11 cellular contexts compared by ENCODE assay signal in the genomic region with DNA sequence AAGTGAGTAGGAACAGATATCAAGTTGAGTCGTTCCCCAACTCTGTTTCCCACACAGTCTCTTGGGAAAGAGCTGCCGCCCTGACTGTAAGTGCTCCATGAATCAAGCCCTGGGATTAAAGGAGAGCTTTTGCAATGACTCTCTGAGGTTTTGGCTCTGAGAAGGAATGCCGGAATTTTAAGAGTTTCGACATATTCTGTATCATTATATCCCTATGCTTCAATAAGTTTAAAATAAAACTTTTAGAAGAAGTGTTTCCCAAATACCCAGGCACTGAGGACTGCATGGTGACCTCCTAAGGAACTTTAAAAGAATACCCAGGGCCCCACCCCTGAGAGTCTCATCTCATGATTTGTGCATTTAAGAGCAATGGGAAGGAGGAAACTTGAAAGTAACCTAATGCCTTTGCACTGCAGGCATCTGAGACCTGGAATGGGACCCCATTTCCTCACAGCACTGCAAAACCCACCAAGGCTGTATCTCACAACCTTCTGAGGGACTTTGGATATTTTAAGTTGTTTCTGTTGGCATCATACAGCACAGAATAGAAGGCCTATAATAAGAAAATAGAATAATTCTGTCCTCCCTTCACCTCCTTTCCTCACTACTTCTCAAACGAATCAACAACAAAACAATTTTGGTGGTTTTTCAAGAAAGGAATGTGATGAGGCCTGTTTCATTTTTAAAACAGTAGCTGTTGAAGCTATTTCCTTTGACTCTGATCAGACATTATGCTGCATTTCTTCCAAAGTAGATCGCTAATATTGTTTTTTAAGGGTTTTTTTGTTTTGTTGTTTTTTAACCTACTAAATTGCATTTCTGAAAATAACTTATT.
DNase-seq lines count a peak whose midpoint lies in the region; ATAC-seq and TF ChIP-seq lines count a peak whose summit lies in the region.
"Had no signal": no experiment of that assay in that cellular context is flagged by ENCODE, and none has a peak within 500 bp of the region (broad histone marks: within the 10 kb centered on the region; RNA-seq: fewer than 3 reads in every experiment).

No MANE protein-coding gene starts in this region.

- in situ Hi-C loops in mammary epithelial cell (cut with MboI; ENCODE audit: low sequenced_read_pairs in 2 of 2): no loop called here

- H2AFZ ChIP-seq in mammary epithelial cell (ENCODE audit: low read depth, low read length): no peak overlapping the region

- ATAC-seq in GM21390 (IDR thresholded peaks at IDR 0.05; ENCODE audit: unreplicated experiment) (no peak), HG03457 (IDR thresholded peaks at IDR 0.05; ENCODE audit: unreplicated experiment) (no peak), HG03460 (IDR thresholded peaks at IDR 0.05; ENCODE audit: unreplicated experiment) (no peak)
- ATAC-seq: lower lobe of right lung had no signal

- TF ChIP-seq POLR2A in suprapubic skin (IDR thresholded peaks at IDR 0.05): no peak

- H3K4me1 ChIP-seq in mammary epithelial cell (ENCODE audit: insufficient read depth, low read length) (no peaks in the 10 kb centered on the region), suprapubic skin (no peaks in the 10 kb centered on the region)
- H3K4me1 ChIP-seq: lower lobe of right lung had no signal

- DNase-seq in HFFc6 (peak; percentile 88), mammary epithelial cell (peak; percentile 4), kidney epithelial cell (ENCODE audit: low read depth) (peak; percentile 5), suprapubic skin (ENCODE audit: low spot score in 2 of 2) (no peak), NCI-H128 (lab: John Stamatoyannopoulos, UW; ENCODE audit: unreplicated experiment) (no peak)
- DNase-seq: DMS79, lower lobe of right lung had no signal

- H3K9me3 Mint-ChIP-seq in HFFc6: no peaks in the 10 kb centered on the region

- dilution Hi-C loops in mammary epithelial cell (cut with HindIII; ENCODE audit: low sequenced_read_pairs): no loop called here

- H3K27ac ChIP-seq in mammary epithelial cell (ENCODE audit: insufficient read depth, low read depth, low read length) (no peak overlapping the region), suprapubic skin (peak overlapping the region; percentile 3)
- H3K27ac ChIP-seq: HL-60, lower lobe of right lung had no signal

- 72% methylated on average over 6 of the region's 6 CpGs for WGBS in mammary epithelial cell (ENCODE audit: low coverage, missing lambda C conversion rate)
- WGBS in suprapubic skin: 49% methylated on average over 6 of the region's 6 CpGs

- H3K4me3 ChIP-seq in mammary epithelial cell (replicated peaks in 1 of 3; ENCODE audit: insufficient read depth in 1 of 3, low read depth in 2 of 3, low read length in 3 of 3) (no peak overlapping the region), kidney epithelial cell (ENCODE audit: low read depth, low read length) (no peak overlapping the region), suprapubic skin (no peak overlapping the region)
- H3K4me3 ChIP-seq: lower lobe of right lung had no signal

- H4K20me1 ChIP-seq in mammary epithelial cell (ENCODE audit: insufficient read depth, low read length): no peaks in the 10 kb centered on the region

- no TSS peak for BruUV-seq in mammary epithelial cell (replicated peaks; lab: Mats Ljungman, UMichigan)

- H3K36me3 Mint-ChIP-seq in HFFc6 (ENCODE audit: low read depth): no peaks in the 10 kb centered on the region

- H3K27me3 ChIP-seq in mammary epithelial cell (ENCODE audit: insufficient read depth, low read length): no peaks in the 10 kb centered on the region
- no peaks in the 10 kb centered on the region for H3K27me3 ChIP-seq in kidney epithelial cell (ENCODE audit: control insufficient read depth, insufficient read depth, low read length)
- no peaks in the 10 kb centered on the region for H3K27me3 ChIP-seq in suprapubic skin

- H3K9me3 ChIP-seq in mammary epithelial cell (replicated peaks; ENCODE audit: insufficient read depth, low read length) (no peaks in the 10 kb centered on the region), suprapubic skin (no peaks in the 10 kb centered on the region)
- H3K9me3 ChIP-seq: lower lobe of right lung had no signal

- H3K79me2 ChIP-seq in mammary epithelial cell (ENCODE audit: insufficient read depth, low read length): no peaks in the 10 kb centered on the region

- no peaks in the 10 kb centered on the region for H3K36me3 ChIP-seq in mammary epithelial cell (ENCODE audit: insufficient read depth, low read length)
- no peaks in the 10 kb centered on the region for H3K36me3 ChIP-seq in kidney epithelial cell (ENCODE audit: control insufficient read depth, insufficient read depth, low read length)
- no peaks in the 10 kb centered on the region for H3K36me3 ChIP-seq in suprapubic skin
- H3K36me3 ChIP-seq: lower lobe of right lung had no signal

- no peaks in the 10 kb centered on the region; the same call in 1 of the 2 replicates for H3K27me3 Mint-ChIP-seq in HFFc6 (ENCODE audit: insufficient read depth)

- H3K9ac ChIP-seq in mammary epithelial cell (ENCODE audit: insufficient read depth, low read length): no peak overlapping the region

- H3K4me3 Mint-ChIP-seq in HFFc6: peak overlapping the region; percentile 18

- no peak overlapping the region for H3K4me2 ChIP-seq in mammary epithelial cell (ENCODE audit: insufficient read depth, low read depth, low read length)

- H3K4me1 Mint-ChIP-seq in HFFc6 (ENCODE audit: low read depth): peaks cover 24% of the 10 kb centered on the region

- intact Hi-C loops in mammary epithelial cell (cut with micrococcal nuclease): no loop called here

- TF ChIP-seq EP300 in suprapubic skin (IDR thresholded peaks at IDR 0.05): no peak

- TF ChIP-seq CTCF in HFFc6 (IDR thresholded peaks at IDR 0.05) (no peak), mammary epithelial cell (conservative IDR thresholded peaks at IDR 0.05 in 1 of 2, IDR thresholded peaks at IDR 0.05 in 1 of 2; ENCODE audit: extremely low read depth in 1 of 2, insufficient read depth in 1 of 2, low read depth in 1 of 2, low read length in 2 of 2) (no peak), kidney epithelial cell (IDR thresholded peaks at IDR 0.05; ENCODE audit: insufficient read depth, low read length, poor library complexity, severe bottlenecking) (no peak), suprapubic skin (IDR thresholded peaks at IDR 0.05) (no peak)

- CTCF ChIA-PET in mammary epithelial cell (lab: Charles Lee; ENCODE audit: low non-redundant PET): no interaction called here

- peak overlapping the region; percentile 59 for H3K27ac Mint-ChIP-seq in HFFc6

Comparison
In these comparisons a context has a peak if more than half of its experiments do, and no peak if none do; other contexts are left out.
1. DNase-seq: peak in HFFc6 (single experiment), mammary epithelial cell (single experiment) and kidney epithelial cell (single experiment); none in suprapubic skin (0 of 2) and NCI-H128 (single experiment).